19 cellular contexts compared by ENCODE assay signal in the genomic region with DNA sequence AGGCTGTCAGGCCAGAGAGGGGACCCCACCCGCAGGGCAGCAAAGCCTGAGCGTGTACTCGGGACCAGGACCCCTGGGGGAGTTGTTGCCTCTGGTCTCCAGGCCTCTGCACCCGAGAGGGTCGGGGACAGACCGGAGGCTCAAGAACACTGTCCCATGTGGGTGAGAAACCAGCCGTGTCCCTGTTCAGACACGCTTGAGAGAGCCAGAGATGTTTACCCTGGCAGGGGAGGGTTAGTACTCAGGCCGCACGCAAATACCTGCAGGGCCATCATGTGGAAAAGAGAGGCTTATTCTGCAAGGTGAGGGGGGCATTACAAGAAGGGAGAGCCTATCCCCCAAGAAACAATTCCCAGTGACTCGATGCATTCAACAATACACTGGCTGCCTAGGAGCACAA.
"Had no signal": no experiment of that assay in that cellular context is flagged by ENCODE, and none has a peak within 500 bp of the region (broad histone marks: within the 10 kb centered on the region; RNA-seq: fewer than 3 reads in every experiment).

No MANE protein-coding gene starts in this region.

- ATAC-seq: activated T-cell treated with anti-CD3 and anti-CD28 coated beads, Interleukin-2, amount 50 U/mL, for 72 hours; left cardiac atrium; stimulated activated naive B cell treated with anti-CD40 and anti-IgM and Interleukin-4, amounts not matched to agents 10 μg/mL and 1 μg/mL and 100 μg/mL, for 72 hours had no signal

- H3K4me1 ChIP-seq: parathyroid adenoma had no signal

- H3K9me3 Mint-ChIP-seq: activated B cell treated with CpG ODN at 0.5 μM for 24 hours; activated CD4-positive, alpha-beta T cell treated with anti-CD3 and anti-CD28 coated beads, Interleukin-2, amount 10 ng/mL, durations not matched to agents 7 days and 5 days; activated naive CD8-positive, alpha-beta T cell treated with anti-CD3 and anti-CD28 coated beads for 36 hours; activated T-cell treated with anti-CD3 and anti-CD28 coated beads, Interleukin-2, amount 50 U/mL, for 72 hours; stimulated activated naive B cell treated with anti-CD40 and anti-IgM and Interleukin-4, amounts not matched to agents 10 μg/mL and 1 μg/mL and 100 μg/mL, for 72 hours had no signal

- H3K9me3 ChIP-seq: neutrophil had no signal

- H3K27ac Mint-ChIP-seq: activated B cell treated with CpG ODN at 0.5 μM for 24 hours; activated CD4-positive, alpha-beta T cell treated with anti-CD3 and anti-CD28 coated beads, Interleukin-2, amount 10 ng/mL, durations not matched to agents 7 days and 5 days; activated naive CD8-positive, alpha-beta T cell treated with anti-CD3 and anti-CD28 coated beads for 36 hours; activated T-cell treated with anti-CD3 and anti-CD28 coated beads, Interleukin-2, amount 50 U/mL, for 72 hours; stimulated activated naive B cell treated with anti-CD40 and anti-IgM and Interleukin-4, amounts not matched to agents 10 μg/mL and 1 μg/mL and 100 μg/mL, for 72 hours had no signal

- H3K36me3 Mint-ChIP-seq: activated naive CD8-positive, alpha-beta T cell treated with anti-CD3 and anti-CD28 coated beads for 36 hours; stimulated activated naive B cell treated with anti-CD40 and anti-IgM and Interleukin-4, amounts not matched to agents 10 μg/mL and 1 μg/mL and 100 μg/mL, for 72 hours had no signal

- H3K36me3 ChIP-seq: brain microvascular endothelial cell, neutrophil had no signal

- H3K9ac ChIP-seq: parathyroid adenoma had no signal

- H3K27me3 Mint-ChIP-seq: activated CD4-positive, alpha-beta T cell treated with anti-CD3 and anti-CD28 coated beads, Interleukin-2, amount 10 ng/mL, durations not matched to agents 7 days and 5 days had no signal

- DNase-seq: activated B cell treated with CpG ODN at 0.5 μM for 24 hours; activated CD4-positive, alpha-beta T cell treated with anti-CD3 and anti-CD28 coated beads, Interleukin-2, amount 10 ng/mL, durations not matched to agents 7 days and 5 days; activated CD8-positive, alpha-beta memory T cell treated with anti-CD3 and anti-CD28 coated beads, Interleukin-2, amount 50 U/mL, for 48 hours; activated gamma-delta T cell treated with Interleukin-2 at 50 U/mL for 16 hours; activated naive CD8-positive, alpha-beta T cell treated with anti-CD3 and anti-CD28 coated beads for 36 hours; activated T-cell treated with anti-CD3 and anti-CD28 coated beads, Interleukin-2, amount 50 U/mL, for 72 hours; brain microvascular endothelial cell; cortex of kidney; effector CD4-positive, alpha-beta T cell; foreskin fibroblast; glutamatergic neuron; left cardiac atrium; midbrain; stimulated activated CD4-positive, alpha-beta T cell treated with anti-CD3 and anti-CD28 coated beads, Interleukin-2, amount 100 ng/mL, for 48 hours; stimulated activated naive B cell treated with anti-CD40 and anti-IgM and Interleukin-4, amounts not matched to agents 10 μg/mL and 1 μg/mL and 100 μg/mL, for 72 hours; T-helper 2 cell; trophoblast cell had no signal

- H3K4me3 Mint-ChIP-seq: activated B cell treated with CpG ODN at 0.5 μM for 24 hours; activated CD4-positive, alpha-beta T cell treated with anti-CD3 and anti-CD28 coated beads, Interleukin-2, amount 10 ng/mL, durations not matched to agents 7 days and 5 days; activated naive CD8-positive, alpha-beta T cell treated with anti-CD3 and anti-CD28 coated beads for 36 hours; activated T-cell treated with anti-CD3 and anti-CD28 coated beads, Interleukin-2, amount 50 U/mL, for 72 hours; stimulated activated naive B cell treated with anti-CD40 and anti-IgM and Interleukin-4, amounts not matched to agents 10 μg/mL and 1 μg/mL and 100 μg/mL, for 72 hours had no signal

- H3K4me1 Mint-ChIP-seq: activated B cell treated with CpG ODN at 0.5 μM for 24 hours; activated CD4-positive, alpha-beta T cell treated with anti-CD3 and anti-CD28 coated beads, Interleukin-2, amount 10 ng/mL, durations not matched to agents 7 days and 5 days; activated naive CD8-positive, alpha-beta T cell treated with anti-CD3 and anti-CD28 coated beads for 36 hours; stimulated activated naive B cell treated with anti-CD40 and anti-IgM and Interleukin-4, amounts not matched to agents 10 μg/mL and 1 μg/mL and 100 μg/mL, for 72 hours had no signal

- H2AFZ ChIP-seq: parathyroid adenoma had no signal

- H3K27ac ChIP-seq: brain microvascular endothelial cell, neutrophil, parathyroid adenoma had no signal

- H3K79me2 ChIP-seq: parathyroid adenoma had no signal

- H3K27me3 ChIP-seq: brain microvascular endothelial cell, neutrophil had no signal
